In genomic region chr10:22657566-22658190, GRCh38 we compare ENCODE assay signal across 10 cellular contexts. TPM values are rescaled to one million over a fixed set of nuclear protein-coding genes. Genes with fewer than 3 reads are reported as not detected.
DNase-seq lines count a peak whose midpoint lies in the region; ATAC-seq and TF ChIP-seq lines count a peak whose summit lies in the region.
"Had no signal": no experiment of that assay in that cellular context is flagged by ENCODE, and none has a peak within 500 bp of the region (broad histone marks: within the 10 kb centered on the region; RNA-seq: fewer than 3 reads in every experiment).

No MANE protein-coding gene starts in this region.

- H3K27me3 ChIP-seq in adrenal gland, result no peaks in the 10 kb centered on the region
- H3K27me3 ChIP-seq: uterus had no signal

- H3K4me3 ChIP-seq in fibroblast of pulmonary artery (replicated peaks; ENCODE audit: low read depth, low read length), result no peak overlapping the region
- H3K4me3 ChIP-seq in adrenal gland, result no peak overlapping the region
- H3K4me3 ChIP-seq: uterus had no signal

- peaks cover 97% of the 10 kb centered on the region for H3K4me1 Mint-ChIP-seq in activated naive CD4-positive, alpha-beta T cell treated with anti-CD3 and anti-CD28 coated beads for 36 hours (ENCODE audit: low read depth)
- H3K4me1 Mint-ChIP-seq in activated CD4-positive, alpha-beta memory T cell treated with anti-CD3 and anti-CD28 coated beads, Interleukin-2, amount 10 ng/mL, durations not matched to agents 7 days and 5 days, result peaks cover 87% of the 10 kb centered on the region
- peaks cover 99% of the 10 kb centered on the region for H3K4me1 Mint-ChIP-seq in stimulated activated naive CD8-positive, alpha-beta T cell treated with anti-CD3 and anti-CD28 coated beads, Interleukin-15, amount 100 ng/mL, for 72 hours
- peaks cover 67% of the 10 kb centered on the region for H3K4me1 Mint-ChIP-seq in endothelial cell (ENCODE audit: unreplicated experiment)

- POLR2A ChIA-PET in activated CD4-positive, alpha-beta memory T cell treated with anti-CD3 and anti-CD28 coated beads, Interleukin-2, amount 10 ng/mL, durations not matched to agents 7 days and 5 days (lab: Charles Lee), result interaction anchor here (0.9 to 4.3 kb wide), 12 partner anchors 9 to 317 kb away, joined by 3 to 39 read pairs (median 8); partner anchors contain the start of gene PIP4K2A

- peak overlapping the region; percentile 89 for H3K27ac Mint-ChIP-seq in activated naive CD4-positive, alpha-beta T cell treated with anti-CD3 and anti-CD28 coated beads for 36 hours
- peak overlapping the region; percentile 68 for H3K27ac Mint-ChIP-seq in activated CD4-positive, alpha-beta memory T cell treated with anti-CD3 and anti-CD28 coated beads, Interleukin-2, amount 10 ng/mL, durations not matched to agents 7 days and 5 days
- peak overlapping the region; percentile 85 to 96 for H3K27ac Mint-ChIP-seq in stimulated activated naive CD8-positive, alpha-beta T cell treated with anti-CD3 and anti-CD28 coated beads, Interleukin-15, amount 100 ng/mL, for 72 hours
- no peak overlapping the region for H3K27ac Mint-ChIP-seq in endothelial cell (ENCODE audit: unreplicated experiment)
- H3K27ac Mint-ChIP-seq: brain had no signal

- TF ChIP-seq CTCF in fibroblast of pulmonary artery (IDR thresholded peaks at IDR 0.05; ENCODE audit: low read length, missing control alignments) (no peak), adrenal gland (IDR thresholded peaks at IDR 0.05) (no peak), endothelial cell (IDR thresholded peaks at IDR 0.05; ENCODE audit: unreplicated experiment) (no peak)

- no peaks in the 10 kb centered on the region for H3K27me3 Mint-ChIP-seq in activated naive CD4-positive, alpha-beta T cell treated with anti-CD3 and anti-CD28 coated beads for 36 hours (ENCODE audit: low read depth)
- H3K27me3 Mint-ChIP-seq in activated CD4-positive, alpha-beta memory T cell treated with anti-CD3 and anti-CD28 coated beads, Interleukin-2, amount 10 ng/mL, durations not matched to agents 7 days and 5 days, result no peaks in the 10 kb centered on the region
- no peaks in the 10 kb centered on the region for H3K27me3 Mint-ChIP-seq in stimulated activated naive CD8-positive, alpha-beta T cell treated with anti-CD3 and anti-CD28 coated beads, Interleukin-15, amount 100 ng/mL, for 72 hours
- peaks cover 1% of the 10 kb centered on the region for H3K27me3 Mint-ChIP-seq in endothelial cell (ENCODE audit: unreplicated experiment)
- H3K27me3 Mint-ChIP-seq: brain had no signal

- WGBS in adrenal gland, 4 donors, result 56 to 73% (median 68%) methylated on average over 5 of the region's 5 CpGs

- intact Hi-C loops in activated naive CD4-positive, alpha-beta T cell treated with anti-CD3 and anti-CD28 coated beads for 36 hours (cut with micrococcal nuclease), result loop anchor here (1.0 to 10.0 kb wide), 6 partner anchors 9 to 1133 kb away; partner anchors contain the start of gene SKIDA1
- intact Hi-C loops in adrenal gland (cut with DNase I), result no loop called here

- CTCF ChIA-PET in activated naive CD4-positive, alpha-beta T cell treated with anti-CD3 and anti-CD28 coated beads for 36 hours (lab: Charles Lee), result interaction anchor here (1.2 to 1.5 kb wide), 4 partner anchors 9 to 83 kb away, joined by 3 to 4 read pairs (median 4); no protein-coding TSS in a partner anchor
- CTCF ChIA-PET in activated CD4-positive, alpha-beta memory T cell treated with anti-CD3 and anti-CD28 coated beads, Interleukin-2, amount 10 ng/mL, durations not matched to agents 7 days and 5 days (lab: Charles Lee), result interaction anchor here (0.8 to 4.5 kb wide), 6 partner anchors 8 to 31 kb away, joined by 3 to 14 read pairs (median 4); no protein-coding TSS in a partner anchor

- no peaks in the 10 kb centered on the region for H3K9me3 ChIP-seq in adrenal gland (replicated peaks in 1 of 3)
- H3K9me3 ChIP-seq: uterus had no signal

- no peak for DNase-seq in activated naive CD4-positive, alpha-beta T cell treated with anti-CD3 and anti-CD28 coated beads for 36 hours
- DNase-seq in activated naive CD4-positive, alpha-beta T cell treated with anti-CD3 and anti-CD28 coated beads, Interleukin-2, amount 50 U/mL, for 16 hours, result no peak
- no peak for DNase-seq in activated CD4-positive, alpha-beta memory T cell treated with anti-CD3 and anti-CD28 coated beads, Interleukin-2, amount 10 ng/mL, durations not matched to agents 7 days and 5 days
- DNase-seq in fibroblast of pulmonary artery (ENCODE audit: low read depth), result peak; percentile 68
- DNase-seq in stimulated activated naive CD8-positive, alpha-beta T cell treated with anti-CD3 and anti-CD28 coated beads, Interleukin-15, amount 100 ng/mL, for 72 hours, result no peak
- DNase-seq in inferior parietal cortex (ENCODE audit: extremely low spot score), result no peak
- no peak for DNase-seq in adrenal gland
- DNase-seq in endothelial cell (ENCODE audit: low spot score), result no peak
- DNase-seq: uterus had no signal

- TF ChIP-seq POLR2A in adrenal gland (IDR thresholded peaks at IDR 0.05), result no peak

- peaks cover 12% of the 10 kb centered on the region for H3K36me3 Mint-ChIP-seq in activated naive CD4-positive, alpha-beta T cell treated with anti-CD3 and anti-CD28 coated beads for 36 hours (ENCODE audit: low read depth)
- H3K36me3 Mint-ChIP-seq in activated CD4-positive, alpha-beta memory T cell treated with anti-CD3 and anti-CD28 coated beads, Interleukin-2, amount 10 ng/mL, durations not matched to agents 7 days and 5 days (ENCODE audit: low read depth), result peaks cover 35% of the 10 kb centered on the region
- peaks cover 13% of the 10 kb centered on the region for H3K36me3 Mint-ChIP-seq in endothelial cell (ENCODE audit: low read depth, unreplicated experiment)

- no peaks in the 10 kb centered on the region for H3K36me3 ChIP-seq in adrenal gland (replicated peaks in 1 of 2)
- H3K36me3 ChIP-seq: uterus had no signal

- no peak for ATAC-seq in stimulated activated naive CD8-positive, alpha-beta T cell treated with anti-CD3 and anti-CD28 coated beads, Interleukin-15, amount 100 ng/mL, for 72 hours

- peak overlapping the region; percentile 6 for H3K4me3 Mint-ChIP-seq in activated naive CD4-positive, alpha-beta T cell treated with anti-CD3 and anti-CD28 coated beads for 36 hours
- H3K4me3 Mint-ChIP-seq in activated CD4-positive, alpha-beta memory T cell treated with anti-CD3 and anti-CD28 coated beads, Interleukin-2, amount 10 ng/mL, durations not matched to agents 7 days and 5 days, result peak overlapping the region; percentile 26
- H3K4me3 Mint-ChIP-seq in stimulated activated naive CD8-positive, alpha-beta T cell treated with anti-CD3 and anti-CD28 coated beads, Interleukin-15, amount 100 ng/mL, for 72 hours, result peak overlapping the region; percentile 67 to 75
- H3K4me3 Mint-ChIP-seq in endothelial cell (ENCODE audit: unreplicated experiment), result no peak overlapping the region
- H3K4me3 Mint-ChIP-seq: brain had no signal

- H3K4me1 ChIP-seq in adrenal gland (replicated peaks in 1 of 2), result peaks cover 0 to 33% of the 10 kb centered on the region in 2 donors
- H3K4me1 ChIP-seq: uterus had no signal

- no peaks in the 10 kb centered on the region for H3K9me3 Mint-ChIP-seq in activated naive CD4-positive, alpha-beta T cell treated with anti-CD3 and anti-CD28 coated beads for 36 hours
- H3K9me3 Mint-ChIP-seq in activated CD4-positive, alpha-beta memory T cell treated with anti-CD3 and anti-CD28 coated beads, Interleukin-2, amount 10 ng/mL, durations not matched to agents 7 days and 5 days, result no peaks in the 10 kb centered on the region
- H3K9me3 Mint-ChIP-seq in stimulated activated naive CD8-positive, alpha-beta T cell treated with anti-CD3 and anti-CD28 coated beads, Interleukin-15, amount 100 ng/mL, for 72 hours, result no peaks in the 10 kb centered on the region
- H3K9me3 Mint-ChIP-seq in endothelial cell (ENCODE audit: unreplicated experiment), result no peaks in the 10 kb centered on the region
- H3K9me3 Mint-ChIP-seq: brain had no signal

- no peak overlapping the region for H3K27ac ChIP-seq in adrenal gland
- H3K27ac ChIP-seq: uterus had no signal

RNA-seq across cellular contexts. Expression of gene PIP4K2A, which starts 56.7 kb away (rescaled TPM):
- 10 to 100 TPM; 68.0 to 74.1 TPM for total RNA-seq in activated naive CD4-positive, alpha-beta T cell treated with anti-CD3 and anti-CD28 coated beads for 36 hours
- 100 to 1,000 TPM; 126 to 137 TPM for total RNA-seq in activated CD4-positive, alpha-beta memory T cell treated with anti-CD3 and anti-CD28 coated beads, Interleukin-2, amount 10 ng/mL, durations not matched to agents 7 days and 5 days
- total RNA-seq in adrenal gland (10 to 100 TPM; 23.8 to 70.6 (median 29.3) TPM), endothelial cell (ENCODE audit: unreplicated experiment) (110 TPM)
- polyA plus RNA-seq in adrenal gland, result 10 to 100 TPM; 12.3 to 38.9 (median 13.4) TPM
